In the genomic region with DNA sequence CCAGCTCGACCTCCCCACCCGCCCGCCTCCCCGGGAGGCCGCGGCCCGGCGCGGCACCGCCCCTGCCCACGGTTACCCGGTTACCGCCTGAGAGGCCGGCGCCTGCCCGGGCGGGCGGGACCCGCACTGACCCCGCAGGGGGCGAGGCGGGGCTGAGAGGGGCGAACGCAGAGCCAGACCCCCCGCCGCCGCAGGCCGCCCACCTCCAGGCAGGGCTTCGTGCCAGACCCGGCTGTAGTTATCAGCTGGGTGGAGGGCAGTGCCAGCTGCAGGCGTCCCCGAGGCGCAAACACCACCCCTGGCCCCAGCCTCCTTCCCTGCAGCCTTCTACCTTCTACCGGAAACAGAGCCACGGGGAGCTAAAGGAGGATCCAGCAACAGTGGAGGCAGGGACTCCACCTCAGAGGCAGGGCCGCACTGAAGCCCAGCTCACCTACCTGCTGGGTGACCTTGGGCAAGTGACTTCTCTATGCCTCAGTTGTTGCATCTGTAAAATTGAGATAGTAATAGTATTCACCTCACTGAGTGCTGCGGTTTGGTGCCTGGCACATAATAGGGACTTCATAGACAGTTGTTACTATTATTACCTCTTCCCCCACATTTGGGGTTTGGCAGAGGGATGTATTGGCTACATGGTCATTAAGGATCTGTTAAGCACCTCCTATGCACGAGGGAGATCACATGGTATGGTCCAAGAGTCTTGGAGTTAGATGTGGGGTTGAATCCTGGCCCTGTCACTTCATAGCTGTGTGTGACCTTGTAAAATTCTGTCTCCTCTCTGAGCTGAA, we compare ENCODE assay signal across 8 cellular contexts.
A peak's percentile ranks its signal among the peaks of the same experiment; 100 is the strongest.
DNase-seq lines count a peak whose midpoint lies in the region; ATAC-seq and TF ChIP-seq lines count a peak whose summit lies in the region.

No MANE protein-coding gene starts in this region.

- TF ChIP-seq CTCF in colonic mucosa (IDR thresholded peaks at IDR 0.05), result no peak
- TF ChIP-seq CTCF in vagina (IDR thresholded peaks at IDR 0.05), result no peak

- H3K9ac ChIP-seq in colonic mucosa (ENCODE audit: low read depth in 2 of 2, low read length in 2 of 2), result peak overlapping the region; percentile 72

- H3K36me3 ChIP-seq in colonic mucosa (no peaks in the 10 kb centered on the region), mesodermal cell (ENCODE audit: control insufficient read depth, insufficient read depth, low read length) (no peaks in the 10 kb centered on the region), vagina (no peaks in the 10 kb centered on the region)

- intact Hi-C loops in colonic mucosa (cut with DNase I) (no loop called here), vagina (cut with DNase I) (no loop called here)

- H3K27me3 ChIP-seq in colonic mucosa (no peaks in the 10 kb centered on the region), vagina (no peaks in the 10 kb centered on the region)

- ATAC-seq in HG02943 (IDR thresholded peaks at IDR 0.05; ENCODE audit: low read depth, unreplicated experiment), result peak; percentile 27

- H3K27ac ChIP-seq in colonic mucosa, result peak overlapping the region; percentile 95
- no peak overlapping the region for H3K27ac ChIP-seq in mesodermal cell (ENCODE audit: low read depth, low read length, severe bottlenecking)
- peak overlapping the region; percentile 96 for H3K27ac ChIP-seq in vagina

- peaks cover 5% of the 10 kb centered on the region for H3K4me1 ChIP-seq in colonic mucosa
- peaks cover 9% of the 10 kb centered on the region for H3K4me1 ChIP-seq in mesodermal cell (ENCODE audit: control insufficient read depth, insufficient read depth, low read length, poor library complexity, severe bottlenecking)
- H3K4me1 ChIP-seq in vagina, result peaks cover 71% of the 10 kb centered on the region

- H3K4me3 ChIP-seq in colonic mucosa, result peak overlapping the region; percentile 53
- peak overlapping the region; percentile 50 for H3K4me3 ChIP-seq in mesodermal cell (ENCODE audit: extremely low read depth, insufficient read depth, low read length, poor library complexity, severe bottlenecking)
- H3K4me3 ChIP-seq in vagina, result peak overlapping the region; percentile 53 to 80

- no peak for TF ChIP-seq POLR2A in vagina (IDR thresholded peaks at IDR 0.05)

- 3 to 4% methylated on average over 13 to 14 of the region's 38 CpGs for WGBS in mesodermal cell (ENCODE audit: insufficient coverage in 2 of 2), 2 experiments

- DNase-seq in NCI-H524 (lab: John Stamatoyannopoulos, UW) (peak; percentile 41 to 51), NCI-H524 treated with DMSO at 0.1 percent for 48 hours (lab: John Stamatoyannopoulos, UW) (no peak), NCI-H69 (lab: John Stamatoyannopoulos, UW) (peak; percentile 99), colonic mucosa (peak; percentile 74), vagina (ENCODE audit: extremely low spot score in 2 of 2) (no peak), ecto neural progenitor cell (ENCODE audit: low spot score) (no peak)

- H3K9me3 ChIP-seq in colonic mucosa (no peaks in the 10 kb centered on the region), mesodermal cell (ENCODE audit: control insufficient read depth, low read length) (no peaks in the 10 kb centered on the region), vagina (no peaks in the 10 kb centered on the region)

Comparison
In these comparisons a context has a peak if more than half of its experiments do, and no peak if none do; other contexts are left out.
1. DNase-seq: peak in NCI-H524 (2 of 2), NCI-H69 (single experiment) and colonic mucosa (single experiment); none in NCI-H524 treated with DMSO at 0.1 percent for 48 hours (single experiment), vagina (0 of 2) and ecto neural progenitor cell (single experiment).
2. Peak in every context shown above with its lines, with median percentiles within 50 percentile points of each other: H3K4me3 ChIP-seq.